Comparison of ENCODE assay signal across 1 cellular context in the genomic region with DNA sequence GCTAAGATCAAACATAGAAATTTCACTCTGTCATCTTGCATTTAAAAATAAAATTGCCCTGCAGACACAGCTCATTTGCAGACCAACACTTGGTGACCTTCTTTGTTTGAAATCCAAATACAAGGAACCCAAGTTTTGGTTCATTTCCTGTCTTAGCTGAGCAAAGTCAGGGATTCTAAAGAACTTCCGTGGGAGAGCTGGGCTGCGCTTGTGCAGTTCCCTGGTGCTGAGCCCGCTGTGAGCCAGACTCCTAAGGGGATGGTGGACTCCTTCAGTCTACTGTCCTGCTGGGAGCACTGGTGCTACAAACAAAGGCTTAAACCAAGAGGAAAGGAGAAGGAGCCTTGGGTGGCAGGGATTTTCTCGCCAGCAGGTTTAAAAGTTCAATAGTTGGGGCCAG.
TF ChIP-seq lines count a peak whose summit lies in the region.

No MANE protein-coding gene starts in this region.

TF ChIP-seq in IMR-90, 13 proteins besides CTCF, POLR2A, EP300 and RAD21 (continued from another document):
- TF ChIP-seq MAZ (IDR thresholded peaks at IDR 0.05; ENCODE audit: borderline replicate concordance, low read depth, low read length) (no peak), CHD1 (IDR thresholded peaks at IDR 0.05; ENCODE audit: low read depth, low read length) (no peak)
